In genomic region chr10:48209246-48209645, GRCh38 we compare ENCODE assay signal across 16 cellular contexts.
"Had no signal": no experiment of that assay in that cellular context is flagged by ENCODE, and none has a peak within 500 bp of the region (broad histone marks: within the 10 kb centered on the region; RNA-seq: fewer than 3 reads in every experiment).

No MANE protein-coding gene starts in this region.

- H3K27ac ChIP-seq: adrenal gland, left ventricle myocardium inferior, thoracic aorta had no signal

- H3K27me3 ChIP-seq: adrenal gland had no signal

- H3K4me3 ChIP-seq: adrenal gland, left ventricle myocardium inferior, thoracic aorta had no signal

- FAIRE-seq: TTC549 had no signal

- H3K9me3 ChIP-seq: adrenal gland, left ventricle myocardium inferior, thoracic aorta had no signal

- DNase-seq: activated CD4-positive, alpha-beta T cell treated with anti-CD3 and anti-CD28 coated beads for 48 hours; activated CD8-positive, alpha-beta T cell treated with anti-CD3 and anti-CD28 coated beads for 36 hours; activated effector memory CD4-positive, alpha-beta T cell treated with Interleukin-2 at 50 U/mL for 16 hours; activated T-cell treated with anti-CD3 and anti-CD28 coated beads, Interleukin-2, amount 50 U/mL, for 4 hours; adrenal gland; cerebellar nuclear complex; effector memory CD4-positive, alpha-beta T cell; hippocampal formation; kidney; left ventricle myocardium inferior; mesenchymal stem cell; occipital lobe; right cardiac atrium; T-helper 2 cell had no signal

- H3K36me3 ChIP-seq: adrenal gland, left ventricle myocardium inferior, thoracic aorta had no signal

- H3K4me1 ChIP-seq: left ventricle myocardium inferior had no signal
